In the genomic region with DNA sequence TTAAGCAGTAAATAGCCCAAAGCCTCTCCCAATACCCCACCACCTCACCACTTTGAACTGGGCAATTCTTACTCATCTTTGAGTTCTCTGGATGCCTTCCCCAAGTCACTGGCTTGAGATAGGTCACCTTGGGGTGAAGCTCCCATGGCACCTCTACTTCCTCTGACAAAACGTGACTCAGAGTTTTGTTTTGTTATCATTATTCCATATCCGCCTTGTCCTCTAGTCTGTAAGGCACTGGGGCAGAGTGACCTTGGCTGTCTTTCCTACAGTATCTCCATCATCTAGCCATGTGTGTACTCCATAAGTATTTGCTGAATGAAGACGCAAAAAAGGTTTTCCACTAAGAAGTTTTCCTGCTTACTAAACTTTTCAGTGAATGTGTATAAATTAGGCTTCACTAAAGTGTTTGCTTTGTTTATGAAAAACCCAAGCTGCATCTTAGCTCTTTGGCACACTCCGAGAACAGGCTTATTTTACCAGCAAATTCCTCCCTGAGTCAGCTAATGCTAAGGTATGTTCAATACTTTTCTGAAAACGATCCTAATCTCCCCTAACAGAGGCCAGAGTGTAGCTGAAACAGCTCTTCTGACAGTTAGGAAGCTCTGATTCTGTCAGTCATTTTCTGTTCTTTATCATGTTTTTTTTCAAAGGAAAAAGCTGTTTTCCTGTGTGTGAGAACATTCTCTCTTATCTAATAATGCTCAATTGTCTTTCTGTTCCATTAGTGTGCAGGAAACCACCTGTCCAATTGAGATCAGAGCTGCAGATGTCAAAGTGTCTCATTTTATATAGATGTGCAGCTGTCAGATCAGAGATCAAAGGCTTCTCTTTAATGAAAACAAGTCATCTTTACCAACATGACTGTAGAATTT, we compare ENCODE assay signal across 9 cellular contexts. TPM values are rescaled to one million over a fixed set of nuclear protein-coding genes. Genes with fewer than 3 reads are reported as not detected.
DNase-seq lines count a peak whose midpoint lies in the region; ATAC-seq and TF ChIP-seq lines count a peak whose summit lies in the region.
"Had no signal": no experiment of that assay in that cellular context is flagged by ENCODE, and none has a peak within 500 bp of the region (broad histone marks: within the 10 kb centered on the region; RNA-seq: fewer than 3 reads in every experiment).

No MANE protein-coding gene starts in this region.

- H3K27me3 Mint-ChIP-seq in HFFc6 (ENCODE audit: insufficient read depth): peaks cover 3% of the 10 kb centered on the region; the same call in 1 of the 2 replicates
- no peaks in the 10 kb centered on the region for H3K27me3 Mint-ChIP-seq in activated T-helper 1 cell treated with anti-CD3 and anti-CD28 coated beads, Interleukin-12 subunit alpha, Interleukin-12 subunit beta, Interleukin-2, Interleukin-4 antibody, amounts not matched to agents 30 ng/mL and 10 ng/mL and 1 ng/mL, durations not matched to agents 14 hours and 24 hours and 36 hours (ENCODE audit: insufficient read depth)

- POLR2A ChIA-PET in AG04450 (lab: Yijun Ruan, JAX): interaction anchor here (0.6 kb wide), 2 partner anchors 211 to 701 kb away, joined by 3 to 10 read pairs; no protein-coding TSS in a partner anchor

- TF ChIP-seq POLR2A in stomach (IDR thresholded peaks at IDR 0.05): no peak

- CTCF ChIA-PET in AG04450 (lab: Charles Lee): interaction anchor here (1.6 kb wide), 1 partner anchor 221 kb away, joined by 4 read pairs; no protein-coding TSS in a partner anchor

- H3K27ac ChIP-seq in AG04450 (ENCODE audit: low read depth, low read length): peak overlapping the region; percentile 49
- peak overlapping the region in 1 of 5 donors; percentile 3 for H3K27ac ChIP-seq in stomach
- no peak overlapping the region for H3K27ac ChIP-seq in caudate nucleus (ENCODE audit: low read depth, low read length)

- H3K27me3 ChIP-seq in AG04450 (ENCODE audit: control insufficient read depth, insufficient read depth, low read length) (no peaks in the 10 kb centered on the region), stomach (no peaks in the 10 kb centered on the region)

- no peaks in the 10 kb centered on the region for H3K36me3 ChIP-seq in stomach

- no peak overlapping the region for H3K4me3 ChIP-seq in AG04450 (ENCODE audit: low read depth, low read length)
- H3K4me3 ChIP-seq in stomach: no peak overlapping the region

- TF ChIP-seq CTCF in AG04450 (IDR thresholded peaks at IDR 0.05; ENCODE audit: low read depth, low read length): no peak
- TF ChIP-seq CTCF in HFFc6 (IDR thresholded peaks at IDR 0.05): no peak
- TF ChIP-seq CTCF in stomach (IDR thresholded peaks at IDR 0.05): no peak
- no peak for TF ChIP-seq CTCF in omental fat pad (IDR thresholded peaks at IDR 0.05)

- no peak for ATAC-seq in omental fat pad (ENCODE audit: low FRiP score)

- H3K4me3 Mint-ChIP-seq in HFFc6: peak overlapping the region; percentile 74
- no peak overlapping the region for H3K4me3 Mint-ChIP-seq in activated T-helper 1 cell treated with anti-CD3 and anti-CD28 coated beads, Interleukin-12 subunit alpha, Interleukin-12 subunit beta, Interleukin-2, Interleukin-4 antibody, amounts not matched to agents 30 ng/mL and 10 ng/mL and 1 ng/mL, durations not matched to agents 14 hours and 24 hours and 36 hours

- WGBS in stomach, 5 donors: 42 to 53% (median 48%) methylated on average over 5 of the region's 5 CpGs

- intact Hi-C loops in activated T-helper 1 cell treated with anti-CD3 and anti-CD28 coated beads, Interleukin-12 subunit alpha, Interleukin-12 subunit beta, Interleukin-2, Interleukin-4 antibody, amounts not matched to agents 30 ng/mL and 10 ng/mL and 1 ng/mL, durations not matched to agents 14 hours and 24 hours and 36 hours (cut with micrococcal nuclease): no loop called here
- intact Hi-C loops in stomach (cut with DNase I; ENCODE audit: low total_unique reads): no loop called here

- peaks cover 51% of the 10 kb centered on the region for H3K4me1 Mint-ChIP-seq in HFFc6 (ENCODE audit: low read depth)
- peaks cover 19% of the 10 kb centered on the region for H3K4me1 Mint-ChIP-seq in activated T-helper 1 cell treated with anti-CD3 and anti-CD28 coated beads, Interleukin-12 subunit alpha, Interleukin-12 subunit beta, Interleukin-2, Interleukin-4 antibody, amounts not matched to agents 30 ng/mL and 10 ng/mL and 1 ng/mL, durations not matched to agents 14 hours and 24 hours and 36 hours (ENCODE audit: low read depth)

- H3K36me3 Mint-ChIP-seq in HFFc6 (ENCODE audit: low read depth): peaks cover 7% of the 10 kb centered on the region
- H3K36me3 Mint-ChIP-seq in activated T-helper 1 cell treated with anti-CD3 and anti-CD28 coated beads, Interleukin-12 subunit alpha, Interleukin-12 subunit beta, Interleukin-2, Interleukin-4 antibody, amounts not matched to agents 30 ng/mL and 10 ng/mL and 1 ng/mL, durations not matched to agents 14 hours and 24 hours and 36 hours (ENCODE audit: low read depth): peaks cover 3% of the 10 kb centered on the region

- DNase-seq in AG04450 (ENCODE audit: low read depth, low spot score) (peak; percentile 43), HFFc6 (peak; percentile 84), glomerular visceral epithelial cell (ENCODE audit: extremely low spot score) (peak; percentile 42), nucleus accumbens (lab: John Stamatoyannopoulos, UW) (no peak), stomach (no peak), caudate nucleus (lab: John Stamatoyannopoulos, UW) (no peak), omental fat pad (ENCODE audit: low spot score) (no peak)
- DNase-seq in activated T-helper 1 cell treated with anti-CD3 and anti-CD28 coated beads, Interleukin-12 subunit alpha, Interleukin-12 subunit beta, Interleukin-2, Interleukin-4 antibody, amounts not matched to agents 30 ng/mL and 10 ng/mL and 1 ng/mL, durations not matched to agents 14 hours and 24 hours and 36 hours (ENCODE audit: low spot score): no peak
- DNase-seq: NCI-H510A treated with DMSO at 0.1 percent for 48 hours had no signal

- H3K9me3 ChIP-seq in AG04450 (ENCODE audit: control insufficient read depth, insufficient read depth, low read length) (no peaks in the 10 kb centered on the region), stomach (no peaks in the 10 kb centered on the region)

- H3K9me3 Mint-ChIP-seq in HFFc6: no peaks in the 10 kb centered on the region
- peaks cover 11% of the 10 kb centered on the region for H3K9me3 Mint-ChIP-seq in activated T-helper 1 cell treated with anti-CD3 and anti-CD28 coated beads, Interleukin-12 subunit alpha, Interleukin-12 subunit beta, Interleukin-2, Interleukin-4 antibody, amounts not matched to agents 30 ng/mL and 10 ng/mL and 1 ng/mL, durations not matched to agents 14 hours and 24 hours and 36 hours

- H3K4me1 ChIP-seq in stomach: peaks cover 0 to 7% (median 2%) of the 10 kb centered on the region in 4 donors

- H3K27ac Mint-ChIP-seq in HFFc6: peak overlapping the region; percentile 89
- peak overlapping the region; percentile 40 for H3K27ac Mint-ChIP-seq in activated T-helper 1 cell treated with anti-CD3 and anti-CD28 coated beads, Interleukin-12 subunit alpha, Interleukin-12 subunit beta, Interleukin-2, Interleukin-4 antibody, amounts not matched to agents 30 ng/mL and 10 ng/mL and 1 ng/mL, durations not matched to agents 14 hours and 24 hours and 36 hours

- no peak for TF ChIP-seq EP300 in stomach (IDR thresholded peaks at IDR 0.05)

RNA-seq across cellular contexts. Expression of gene TSPAN5, which starts 30.2 kb away (rescaled TPM):
- polyA plus RNA-seq in AG04450 (2011; rRNA removed) (146 and 190 TPM in 2 replicates), stomach (1 to 10 TPM; 1.6 to 5.3 (median 2.9) TPM)
- 93.9 and 107 TPM in 2 replicates for polyA minus RNA-seq in AG04450 (2011; rRNA and poly(A)+ RNA removed)
- 10 to 100 TPM; 59.6 to 75.4 (median 67.6) TPM for total RNA-seq in HFFc6 (2021; fragmentation: NEBNext Ultra II Directional; extraction: Animal tissue kit (Norgen Biotek cat#: 25700))
- 34.1 and 35.5 TPM in 2 replicates for total RNA-seq in activated T-helper 1 cell treated with anti-CD3 and anti-CD28 coated beads, Interleukin-12 subunit alpha, Interleukin-12 subunit beta, Interleukin-2, Interleukin-4 antibody, amounts not matched to agents 30 ng/mL and 10 ng/mL and 1 ng/mL, durations not matched to agents 14 hours and 24 hours and 36 hours
- total RNA-seq in stomach (10 to 100 TPM in 3 of 5 donors, 1 to 10 TPM in 2; 7.5 to 90.2 (median 18.1) TPM), omental fat pad (10 to 100 TPM in 1 of 4 donors, 1 to 10 TPM in 3; 5.1 to 17.7 (median 6.9) TPM)

Comparison
In these comparisons a context has a peak if more than half of its experiments do, and no peak if none do; other contexts are left out.
1. DNase-seq: peak in AG04450 (single experiment), HFFc6 (single experiment) and glomerular visceral epithelial cell (single experiment); none in activated T-helper 1 cell treated with anti-CD3 and anti-CD28 coated beads, Interleukin-12 subunit alpha, Interleukin-12 subunit beta, Interleukin-2, Interleukin-4 antibody, amounts not matched to agents 30 ng/mL and 10 ng/mL and 1 ng/mL, durations not matched to agents 14 hours and 24 hours and 36 hours (single experiment), nucleus accumbens (0 of 56), stomach (single experiment), caudate nucleus (0 of 61) and omental fat pad (single experiment).